Comparison of ENCODE assay signal across 12 cellular contexts in the genomic region with DNA sequence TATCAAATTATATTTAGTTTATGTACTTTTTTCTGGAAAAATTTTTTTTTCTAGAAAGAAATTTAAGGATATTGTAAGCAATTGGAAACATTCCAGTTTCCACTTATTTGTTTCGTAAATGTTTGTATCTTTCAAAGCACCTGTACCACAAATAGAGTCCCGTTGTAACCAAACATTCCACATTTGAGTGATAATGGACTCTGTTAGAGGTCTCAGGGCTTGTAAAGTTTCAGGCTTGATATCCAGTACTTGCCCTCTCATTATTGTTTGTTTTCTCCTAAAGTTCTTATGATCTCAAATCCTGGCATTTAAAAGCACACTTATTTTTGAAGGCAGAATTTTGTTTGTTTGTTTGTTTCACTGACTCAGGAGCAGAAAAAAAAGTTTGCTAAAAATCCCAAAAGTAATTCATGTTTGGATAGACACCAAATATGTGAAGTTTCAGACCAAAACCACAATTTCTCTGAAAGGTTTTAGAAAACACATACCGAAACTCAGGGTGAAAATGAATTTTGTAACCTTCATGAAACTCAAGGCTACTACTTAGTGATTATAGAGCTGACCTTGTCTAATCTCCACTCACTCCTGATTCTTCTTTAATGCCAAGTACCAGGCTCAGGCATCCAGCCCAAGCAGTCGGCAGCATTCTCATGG. TPM values are rescaled to one million over a fixed set of nuclear protein-coding genes. Genes with fewer than 3 reads are reported as not detected.
DNase-seq lines count a peak whose midpoint lies in the region; ATAC-seq and TF ChIP-seq lines count a peak whose summit lies in the region.
"Had no signal": no experiment of that assay in that cellular context is flagged by ENCODE, and none has a peak within 500 bp of the region (broad histone marks: within the 10 kb centered on the region; RNA-seq: fewer than 3 reads in every experiment).

No MANE protein-coding gene starts in this region.

- WGBS in sigmoid colon, 2 donors, result 62 to 71% methylated on average over 4 of the region's 4 CpGs

- intact Hi-C loops in sigmoid colon (cut with DNase I), result no loop called here
- intact Hi-C loops in dorsolateral prefrontal cortex (cut with DNase I), result no loop called here

- H3K9me3 ChIP-seq in sigmoid colon, result no peaks in the 10 kb centered on the region
- H3K9me3 ChIP-seq: prostate gland had no signal

- peak; percentile 92 for ATAC-seq in GM18498 (IDR thresholded peaks at IDR 0.05; ENCODE audit: unreplicated experiment)
- ATAC-seq in GM19452 (IDR thresholded peaks at IDR 0.05; ENCODE audit: unreplicated experiment), result peak; percentile 93
- peak; percentile 88 for ATAC-seq in HG02763 (IDR thresholded peaks at IDR 0.05; ENCODE audit: unreplicated experiment)
- ATAC-seq in HG03432 (IDR thresholded peaks at IDR 0.05; ENCODE audit: unreplicated experiment), result peak; percentile 92
- ATAC-seq: activated T-cell treated with anti-CD3 and anti-CD28 coated beads, Interleukin-2, amount 50 U/mL, for 4 hours had no signal

- TF ChIP-seq EP300 in sigmoid colon (IDR thresholded peaks at IDR 0.05), result no peak

- H3K27ac ChIP-seq in sigmoid colon, result no peak overlapping the region
- no peak overlapping the region for H3K27ac ChIP-seq in dorsolateral prefrontal cortex
- H3K27ac ChIP-seq: prostate gland had no signal

- in situ Hi-C loops in ACHN (cut with HindIII; ENCODE audit: low pct_ligation_motif_present, low pct_unique_long_range_greater_than_20kb, low sequenced_read_pairs), result no loop called here

- H3K27me3 ChIP-seq in sigmoid colon (no peaks in the 10 kb centered on the region), dorsolateral prefrontal cortex (no peaks in the 10 kb centered on the region)

- no peak overlapping the region for H3K4me3 ChIP-seq in sigmoid colon
- H3K4me3 ChIP-seq in dorsolateral prefrontal cortex, result no peak overlapping the region
- H3K4me3 ChIP-seq: prostate gland had no signal

- no peaks in the 10 kb centered on the region for H3K36me3 ChIP-seq in sigmoid colon
- H3K36me3 ChIP-seq: prostate gland had no signal

- TF ChIP-seq CTCF in sigmoid colon (IDR thresholded peaks at IDR 0.05), result no peak
- no peak for TF ChIP-seq CTCF in dorsolateral prefrontal cortex (IDR thresholded peaks at IDR 0.05 in 54 of 56, conservative IDR thresholded peaks at IDR 0.05 in 2 of 56; ENCODE audit: low read depth in 1 of 56, partially characterized antibody in 56 of 56)

- H3K4me1 ChIP-seq in sigmoid colon, result peaks cover 0 to 4% (median 4%) of the 10 kb centered on the region in 4 donors
- H3K4me1 ChIP-seq: prostate gland had no signal

- TF ChIP-seq POLR2A in sigmoid colon (IDR thresholded peaks at IDR 0.05), result no peak

- no peak for DNase-seq in NOMO-1 treated with dmso at 0.1 percent for 144 hours (lab: John Stamatoyannopoulos, UW; ENCODE audit: unreplicated experiment)
- no peak for DNase-seq in ACHN
- no peak for DNase-seq in sigmoid colon
- no peak for DNase-seq in dorsolateral prefrontal cortex
- DNase-seq: activated T-cell treated with anti-CD3 and anti-CD28 coated beads, Interleukin-2, amount 50 U/mL, for 4 hours; H7; stimulated activated CD4-positive, alpha-beta T cell treated with anti-CD3 and anti-CD28 coated beads, Interleukin-4, amount 100 ng/mL, for 24 hours had no signal

RNA-seq across cellular contexts. Expression of a gene that starts 5.7 kb away (rescaled TPM):
- total RNA-seq in sigmoid colon, result 10 to 100 TPM in 2 of 4 donors, 1 to 10 TPM in 2; 4.7 to 12.5 (median 9.1) TPM
- polyA plus RNA-seq in sigmoid colon, result 1 to 10 TPM; 6.0 to 9.6 (median 7.4) TPM
- total RNA-seq in dorsolateral prefrontal cortex, result 10 to 100 TPM; 12.0 to 35.8 (median 23.8) TPM
